Comparison of ENCODE assay signal across 8 cellular contexts in the genomic region with DNA sequence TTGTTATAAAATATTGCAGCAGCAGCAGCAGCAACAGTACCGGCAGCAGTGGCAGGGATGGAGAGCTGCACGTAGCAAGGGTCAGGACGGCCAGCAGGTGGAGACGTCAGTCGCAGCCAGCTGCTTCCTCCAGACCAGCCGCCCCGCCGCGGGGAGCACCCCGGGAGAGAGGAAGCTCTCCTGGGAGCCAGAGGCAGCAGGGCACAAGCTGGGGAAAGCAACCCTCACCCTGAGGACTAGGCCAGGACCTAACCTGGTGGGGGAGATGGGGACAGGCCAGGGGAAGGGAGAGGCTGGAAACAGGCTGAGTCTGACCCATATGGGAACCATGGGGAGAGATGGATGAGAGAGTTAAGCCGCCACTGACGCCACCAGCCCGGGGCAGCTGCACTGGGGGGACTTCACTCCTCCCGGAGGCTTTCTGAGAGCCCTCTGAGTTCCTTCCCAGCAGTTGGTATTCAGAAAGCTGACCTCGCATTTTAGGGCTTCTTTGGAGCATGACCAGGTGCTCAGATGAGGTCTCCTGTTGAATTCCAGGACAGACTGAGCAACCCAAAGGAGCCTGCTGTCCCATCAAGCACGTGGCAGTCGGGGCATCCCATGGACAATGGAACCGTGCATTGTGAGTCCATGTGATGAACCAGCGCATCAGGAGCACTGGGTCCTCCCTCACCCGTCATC. TPM values are rescaled to one million over a fixed set of nuclear protein-coding genes. Genes with fewer than 3 reads are reported as not detected.
DNase-seq lines count a peak whose midpoint lies in the region; ATAC-seq and TF ChIP-seq lines count a peak whose summit lies in the region.

No MANE protein-coding gene starts in this region.

- H3K4me1 ChIP-seq in lung (ENCODE audit: control insufficient read depth in 2 of 2, insufficient read depth in 2 of 2, low read length in 2 of 2): peaks cover 2 to 3% of the 10 kb centered on the region in 2 donors

- H3K4me3 ChIP-seq in lung: no peak overlapping the region

- no peaks in the 10 kb centered on the region for H3K27me3 ChIP-seq in lung (ENCODE audit: control insufficient read depth, insufficient read depth)

- DNase-seq in Daoy (ENCODE audit: low read depth) (peak; percentile 88), NCI-H526 treated with DMSO at 0.1 percent for 48 hours (lab: John Stamatoyannopoulos, UW) (peak; percentile 48), dermis blood vessel endothelial cell (peak; percentile 69), lung (ENCODE audit: low spot score) (peak; percentile 78)
- DNase-seq in activated CD4-positive, alpha-beta T cell treated with anti-CD3 and anti-CD28 coated beads, Interleukin-2, amount 50 U/mL, for 4 hours: peak; percentile 57 to 60
- DNase-seq in stimulated activated CD8-positive, alpha-beta memory T cell treated with anti-CD3 and anti-CD28 coated beads, Interleukin-12 subunit alpha, Interleukin-12 subunit beta, amount 100 ng/mL, for 24 hours (ENCODE audit: extremely low read depth): peak; percentile 27

- ATAC-seq in HG02870 (IDR thresholded peaks at IDR 0.05; ENCODE audit: unreplicated experiment) (peak; percentile 83), lung (ENCODE audit: insufficient read depth, low FRiP score) (peak; percentile 86), GM21423 (IDR thresholded peaks at IDR 0.05; ENCODE audit: unreplicated experiment) (no peak)

- WGBS in lung, 2 donors: 27 to 28% methylated on average over 20 of the region's 20 CpGs

- no peaks in the 10 kb centered on the region for H3K9me3 ChIP-seq in lung (ENCODE audit: control insufficient read depth in 2 of 2, insufficient read depth in 1 of 2, low read length in 1 of 2)

- peak; percentile 74 for TF ChIP-seq CTCF in lung (IDR thresholded peaks at IDR 0.05; ENCODE audit: control extremely low read depth, extremely low read depth)

- no peak overlapping the region for H3K27ac ChIP-seq in lung (ENCODE audit: low read depth in 1 of 2, low read length in 1 of 2)

- no peaks in the 10 kb centered on the region for H3K36me3 ChIP-seq in lung (ENCODE audit: control insufficient read depth in 2 of 2, insufficient read depth in 2 of 2, low read length in 2 of 2)

RNA-seq across cellular contexts. Expression of gene SPTB, which starts 56.3 kb away (rescaled TPM):
- total RNA-seq in Daoy (2014; rRNA removed; shearing (Covaris generic)): 1.3 and 2.2 TPM in 2 replicates
- total RNA-seq in dermis blood vessel endothelial cell: under 0.01 and 0.05 TPM in 2 replicates
- 10 to 100 TPM in 1 of 2 donors, 1 to 10 TPM in 1; 3.0 to 11.5 TPM for total RNA-seq in lung
- 1 to 10 TPM; 1.2 TPM for polyA plus RNA-seq in lung

Comparison
In these comparisons a context has a peak if more than half of its experiments do, and no peak if none do; other contexts are left out.
1. DNase-seq: peak in every context shown above with its lines; median percentile 88 in Daoy; 78 in lung; 69 in dermis blood vessel endothelial cell; 58 in activated CD4-positive, alpha-beta T cell treated with anti-CD3 and anti-CD28 coated beads, Interleukin-2, amount 50 U/mL, for 4 hours; 48 in NCI-H526 treated with DMSO at 0.1 percent for 48 hours; 27 in stimulated activated CD8-positive, alpha-beta memory T cell treated with anti-CD3 and anti-CD28 coated beads, Interleukin-12 subunit alpha, Interleukin-12 subunit beta, amount 100 ng/mL, for 24 hours.